Comparison of ENCODE assay signal across 32 cellular contexts in genomic region chr3:185279582-185280138, GRCh38.
"Had no signal": no experiment of that assay in that cellular context is flagged by ENCODE, and none has a peak within 500 bp of the region (broad histone marks: within the 10 kb centered on the region; RNA-seq: fewer than 3 reads in every experiment).

No MANE protein-coding gene starts in this region.

- H3K4me3 ChIP-seq: adrenal gland, body of pancreas, PC-9 had no signal

- H3K4me2 ChIP-seq: KMS-11 had no signal

- H3K9ac ChIP-seq: KMS-11 had no signal

- H3K27ac ChIP-seq: adrenal gland, body of pancreas, KMS-11, PC-9, SK-N-MC, VCaP had no signal

- DNase-seq: activated B cell treated with CpG ODN at 0.5 μM for 24 hours; activated CD4-positive, alpha-beta T cell treated with anti-CD3 and anti-CD28 coated beads for 4 hours; activated CD4-positive, alpha-beta T cell treated with anti-CD3 and anti-CD28 coated beads, Interleukin-2, amount 50 U/mL, for 4 hours; activated CD4-positive, CD25-positive, alpha-beta regulatory T cell treated with anti-CD3 and anti-CD28 coated beads, Interleukin-2, amount 50 U/mL, for 72 hours; activated CD8-positive, alpha-beta T cell treated with anti-CD3 and anti-CD28 coated beads for 36 hours; activated gamma-delta T cell treated with Interleukin-2 at 50 U/mL for 16 hours; activated naive CD4-positive, alpha-beta T cell treated with anti-CD3 and anti-CD28 coated beads for 36 hours; activated T-cell treated with anti-CD3 and anti-CD28 coated beads, Interleukin-2, amount 50 U/mL, for 24 hours; adrenal gland; body of pancreas; central memory CD4-positive, alpha-beta T cell; MM.1S; NCI-H1092; NCI-H1436 treated with DMSO at 0.1 percent for 48 hours; NCI-H1694 treated with DMSO at 0.1 percent for 48 hours; NCI-H2029; NCI-H345; NCI-H524 treated with DMSO at 0.1 percent for 48 hours; NCI-H748 treated with DMSO at 0.1 percent for 48 hours; NK-92 treated with Interleukin-12 subunit alpha and Interleukin-12 subunit beta, amount 100 ng/mL, for 24 hours; PC-9; Right ventricle myocardium superior; SW 1271; T-helper 1 cell; T-helper 2 cell; T-helper 9 cell had no signal

- ATAC-seq: activated CD8-positive, alpha-beta T cell treated with anti-CD3 and anti-CD28 coated beads for 36 hours; activated naive CD4-positive, alpha-beta T cell treated with anti-CD3 and anti-CD28 coated beads, Interleukin-2, amount 50 U/mL, for 72 hours; body of pancreas had no signal

- H3K27me3 ChIP-seq: body of pancreas had no signal

- H3K9me3 ChIP-seq: adrenal gland, body of pancreas had no signal

- H3K36me3 ChIP-seq: adrenal gland had no signal

- FAIRE-seq: astrocyte, RCC 7860 had no signal

- H2AFZ ChIP-seq: PC-9 had no signal
